8 cellular contexts compared by ENCODE assay signal in genomic region chr22:37741312-37741795, GRCh38. TPM values are rescaled to one million over a fixed set of nuclear protein-coding genes. Genes with fewer than 3 reads are reported as not detected.
DNase-seq lines count a peak whose midpoint lies in the region; ATAC-seq and TF ChIP-seq lines count a peak whose summit lies in the region.

No MANE protein-coding gene starts in this region.

- H3K27me3 ChIP-seq in endodermal cell (ENCODE audit: control insufficient read depth, insufficient read depth, low read length, poor library complexity, severe bottlenecking), result no peaks in the 10 kb centered on the region

- peaks cover 19% of the 10 kb centered on the region for H3K27me3 Mint-ChIP-seq in endodermal cell (ENCODE audit: insufficient read depth)
- peaks cover 7% of the 10 kb centered on the region for H3K27me3 Mint-ChIP-seq in nephron (ENCODE audit: low read depth)

- no peaks in the 10 kb centered on the region for H3K4me1 ChIP-seq in endodermal cell (ENCODE audit: control insufficient read depth, insufficient read depth, low read length)

- no peak overlapping the region for H3K27ac Mint-ChIP-seq in endodermal cell
- H3K27ac Mint-ChIP-seq in nephron, result peak overlapping the region; percentile 84 to 93 (median 87)

- H3K36me3 Mint-ChIP-seq in endodermal cell (ENCODE audit: low read depth), result peaks cover 11% of the 10 kb centered on the region
- no peaks in the 10 kb centered on the region for H3K36me3 Mint-ChIP-seq in nephron (ENCODE audit: low read depth)

- no peaks in the 10 kb centered on the region for H3K9me3 ChIP-seq in endodermal cell (ENCODE audit: control insufficient read depth, low read length)

- no peak overlapping the region for H3K9ac ChIP-seq in endodermal cell (ENCODE audit: extremely low read depth, low read length, poor library complexity, severe bottlenecking)

- WGBS in endodermal cell (ENCODE audit: insufficient coverage in 1 of 2, insufficient read length in 1 of 2), 2 experiments, result 76 to 81% methylated on average over 7 to 9 of the region's 9 CpGs

- TF ChIP-seq CTCF in endodermal cell (conservative IDR thresholded peaks at IDR 0.05) (no peak), nephron (IDR thresholded peaks at IDR 0.05; ENCODE audit: unreplicated experiment in 3 of 3) (no peak)

- H3K36me3 ChIP-seq in endodermal cell (ENCODE audit: control insufficient read depth, insufficient read depth, low read length), result no peaks in the 10 kb centered on the region

- H3K4me3 Mint-ChIP-seq in endodermal cell (no peak overlapping the region), nephron (peak overlapping the region; percentile 30 to 59 (median 57))

- H3K4me1 Mint-ChIP-seq in endodermal cell, result peaks cover 11% of the 10 kb centered on the region
- H3K4me1 Mint-ChIP-seq in nephron, result peaks cover 66% of the 10 kb centered on the region

- no peak overlapping the region for H3K4me3 ChIP-seq in endodermal cell (ENCODE audit: low read length)

- DNase-seq in Daoy (ENCODE audit: low read depth) (peak; percentile 93), NCI-H510A treated with DMSO at 0.1 percent for 48 hours (lab: John Stamatoyannopoulos, UW) (peak; percentile 65), endodermal cell (no peak)

- no peaks in the 10 kb centered on the region for H3K9me3 Mint-ChIP-seq in endodermal cell
- no peaks in the 10 kb centered on the region for H3K9me3 Mint-ChIP-seq in nephron

- H3K27ac ChIP-seq in endodermal cell (ENCODE audit: low read depth, low read length), result peak overlapping the region; percentile 32

- ATAC-seq in HG03175 (IDR thresholded peaks at IDR 0.05; ENCODE audit: unreplicated experiment) (no peak), HG03342 (IDR thresholded peaks at IDR 0.05; ENCODE audit: unreplicated experiment) (no peak), HG02678 (IDR thresholded peaks at IDR 0.05; ENCODE audit: unreplicated experiment) (no peak), HG02798 (IDR thresholded peaks at IDR 0.05; ENCODE audit: poor library complexity, unreplicated experiment) (no peak)

RNA-seq across cellular contexts. Expression of gene TRIOBP, which starts 44.5 kb away (rescaled TPM):
- total RNA-seq in Daoy (2014; rRNA removed; shearing (Covaris generic)), result 42.9 and 45.3 TPM in 2 replicates
- total RNA-seq in endodermal cell, result 10 to 100 TPM; 74.7 to 82.2 TPM
- polyA plus RNA-seq in endodermal cell (2013, experiment 1 of 2), result 48.8 TPM
- 50.9 TPM for polyA plus RNA-seq in endodermal cell (2013, experiment 2 of 2)

RNA-seq across cellular contexts. Expression of gene NOL12, which starts 55.2 kb away (rescaled TPM):
- total RNA-seq in Daoy (2014; rRNA removed; shearing (Covaris generic)), result 71.4 and 92.3 TPM in 2 replicates
- 10 to 100 TPM; 21.9 to 26.8 TPM for total RNA-seq in endodermal cell
- polyA plus RNA-seq in endodermal cell (2013, experiment 1 of 2), result 28.1 TPM
- polyA plus RNA-seq in endodermal cell (2013, experiment 2 of 2), result 24.4 TPM
